Comparison of ENCODE assay signal across 2 cellular contexts in genomic region chr4:82785248-82786003, GRCh38.
TF ChIP-seq lines count a peak whose summit lies in the region.

No MANE protein-coding gene starts in this region.

TF ChIP-seq in A549, 52 proteins besides CTCF, POLR2A, EP300 and RAD21 (continued from another document):
- TF ChIP-seq BCL3 (IDR thresholded peaks at IDR 0.05) (no peak), CEBPB (IDR thresholded peaks at IDR 0.05) (peak; percentile 30 to 58; a peak in 2 of 4 replicates), FOSL2 (IDR thresholded peaks at IDR 0.05) (peak; percentile 65), FOSL2 (CRISPR knock-in tag; IDR thresholded peaks at IDR 0.05) (peak; percentile 73), JUN (IDR thresholded peaks at IDR 0.05) (no peak), HOXB13 (CRISPR knock-in tag; IDR thresholded peaks at IDR 0.05; ENCODE audit: low read depth) (no peak), CBX8 (IDR thresholded peaks at IDR 0.05) (no peak), KDM1A (IDR thresholded peaks at IDR 0.05; ENCODE audit: low read depth) (no peak), FOXS1 (CRISPR knock-in tag; IDR thresholded peaks at IDR 0.05) (no peak), JUNB (IDR thresholded peaks at IDR 0.05) (peak; percentile 54), MAX (IDR thresholded peaks at IDR 0.05) (no peak), HOXB5 (CRISPR knock-in tag; IDR thresholded peaks at IDR 0.05) (no peak)

TF ChIP-seq in HCT116, 20 proteins besides CTCF, POLR2A, EP300 and RAD21 (continued from another document):
- no peak for TF ChIP-seq REST (IDR thresholded peaks at IDR 0.05; ENCODE audit: low read depth)
- no peak for TF ChIP-seq ZFX (IDR thresholded peaks at IDR 0.05)
- no peak for TF ChIP-seq POLR2AphosphoS5 (IDR thresholded peaks at IDR 0.05; ENCODE audit: low read depth, low read length)
- no peak; the same call in 1 of the 2 replicates for TF ChIP-seq FOSL1 (IDR thresholded peaks at IDR 0.05; ENCODE audit: low read depth)
- TF ChIP-seq EGR1 (IDR thresholded peaks at IDR 0.05; ENCODE audit: low read depth): peak; percentile 53; the same call in 1 of the 2 replicates
- no peak for TF ChIP-seq SIN3A (IDR thresholded peaks at IDR 0.05; ENCODE audit: low read depth)
- no peak for TF ChIP-seq SRF (IDR thresholded peaks at IDR 0.05; ENCODE audit: low read depth)
- TF ChIP-seq ZBTB33 (IDR thresholded peaks at IDR 0.05; ENCODE audit: extremely low read depth, insufficient replicate concordance, low read length): no peak
- TF ChIP-seq CBX3 (IDR thresholded peaks at IDR 0.05; ENCODE audit: low read depth): no peak
- no peak for TF ChIP-seq ELF1 (IDR thresholded peaks at IDR 0.05; ENCODE audit: borderline replicate concordance, low read depth)
- no peak for TF ChIP-seq MAX (IDR thresholded peaks at IDR 0.05)
- TF ChIP-seq YY1 (IDR thresholded peaks at IDR 0.05; ENCODE audit: extremely low read depth, insufficient replicate concordance, low read depth, low read length): no peak
